In the genomic region with DNA sequence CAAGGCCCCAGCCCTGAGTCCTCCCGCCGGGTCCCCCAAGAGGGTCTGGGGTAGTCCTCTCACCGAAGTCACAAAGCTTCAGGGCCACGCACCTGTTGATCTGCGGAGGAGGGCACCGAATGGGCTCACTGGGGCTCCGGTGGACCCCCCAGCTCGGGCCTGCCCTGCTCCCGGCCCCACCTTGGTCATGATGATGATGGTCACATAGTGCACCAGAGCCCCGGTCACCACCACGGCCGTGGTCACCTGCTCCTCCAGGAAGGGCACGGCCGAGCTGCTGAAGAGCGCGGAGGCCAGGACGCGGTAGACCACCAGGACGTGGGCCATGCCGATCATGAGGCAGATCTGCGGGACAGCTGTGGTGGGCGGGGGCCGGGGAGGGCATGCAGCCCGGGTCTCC, we compare ENCODE assay signal across 25 cellular contexts. TPM values are rescaled to one million over a fixed set of nuclear protein-coding genes. Genes with fewer than 3 reads are reported as not detected.
"Had no signal": no experiment of that assay in that cellular context is flagged by ENCODE, and none has a peak within 500 bp of the region (broad histone marks: within the 10 kb centered on the region; RNA-seq: fewer than 3 reads in every experiment).

No MANE protein-coding gene starts in this region.

- H3K36me3 ChIP-seq: adrenal gland had no signal

- H3K4me3 Mint-ChIP-seq: activated B cell treated with CpG ODN at 0.5 μM for 24 hours; activated CD4-positive, alpha-beta memory T cell treated with anti-CD3 and anti-CD28 coated beads, Interleukin-2, amount 10 ng/mL, durations not matched to agents 7 days and 5 days; activated CD4-positive, alpha-beta T cell treated with anti-CD3 and anti-CD28 coated beads for 36 hours; activated naive CD4-positive, alpha-beta T cell treated with anti-CD3 and anti-CD28 coated beads, Interleukin-2, amount 10 ng/mL, durations not matched to agents 7 days and 5 days; activated naive CD8-positive, alpha-beta T cell treated with anti-CD3 and anti-CD28 coated beads, Interleukin-2, amount 10 ng/mL, durations not matched to agents 7 days and 5 days; activated T-helper 17 cell treated with anti-CD3 and anti-CD28 coated beads, Interleukin-2, amount 50 U/mL, for 72 hours had no signal

- H3K4me1 Mint-ChIP-seq: activated B cell treated with CpG ODN at 0.5 μM for 24 hours; activated CD4-positive, alpha-beta memory T cell treated with anti-CD3 and anti-CD28 coated beads, Interleukin-2, amount 10 ng/mL, durations not matched to agents 7 days and 5 days; activated CD4-positive, alpha-beta T cell treated with anti-CD3 and anti-CD28 coated beads for 36 hours; activated naive CD4-positive, alpha-beta T cell treated with anti-CD3 and anti-CD28 coated beads, Interleukin-2, amount 10 ng/mL, durations not matched to agents 7 days and 5 days had no signal

- H3K9me3 Mint-ChIP-seq: activated CD4-positive, alpha-beta memory T cell treated with anti-CD3 and anti-CD28 coated beads, Interleukin-2, amount 10 ng/mL, durations not matched to agents 7 days and 5 days; activated naive CD4-positive, alpha-beta T cell treated with anti-CD3 and anti-CD28 coated beads, Interleukin-2, amount 10 ng/mL, durations not matched to agents 7 days and 5 days; activated naive CD8-positive, alpha-beta T cell treated with anti-CD3 and anti-CD28 coated beads, Interleukin-2, amount 10 ng/mL, durations not matched to agents 7 days and 5 days; activated T-helper 17 cell treated with anti-CD3 and anti-CD28 coated beads, Interleukin-2, amount 50 U/mL, for 72 hours had no signal

- ATAC-seq: activated CD4-positive, alpha-beta T cell treated with anti-CD3 and anti-CD28 coated beads for 36 hours; activated T-helper 17 cell treated with anti-CD3 and anti-CD28 coated beads, Interleukin-2, amount 50 U/mL, for 72 hours; K562; PC-3 had no signal

- H3K4me3 ChIP-seq: adrenal gland, K562 had no signal

- H3K27me3 Mint-ChIP-seq: activated B cell treated with CpG ODN at 0.5 μM for 24 hours; activated CD4-positive, alpha-beta memory T cell treated with anti-CD3 and anti-CD28 coated beads, Interleukin-2, amount 10 ng/mL, durations not matched to agents 7 days and 5 days; activated CD4-positive, alpha-beta T cell treated with anti-CD3 and anti-CD28 coated beads for 36 hours; activated naive CD4-positive, alpha-beta T cell treated with anti-CD3 and anti-CD28 coated beads, Interleukin-2, amount 10 ng/mL, durations not matched to agents 7 days and 5 days; activated naive CD8-positive, alpha-beta T cell treated with anti-CD3 and anti-CD28 coated beads, Interleukin-2, amount 10 ng/mL, durations not matched to agents 7 days and 5 days; activated T-helper 17 cell treated with anti-CD3 and anti-CD28 coated beads, Interleukin-2, amount 50 U/mL, for 72 hours had no signal

- H3K4me1 ChIP-seq: adrenal gland had no signal

- H3K27ac ChIP-seq: adrenal gland had no signal

- H3K27ac Mint-ChIP-seq: activated B cell treated with CpG ODN at 0.5 μM for 24 hours; activated CD4-positive, alpha-beta memory T cell treated with anti-CD3 and anti-CD28 coated beads, Interleukin-2, amount 10 ng/mL, durations not matched to agents 7 days and 5 days; activated CD4-positive, alpha-beta T cell treated with anti-CD3 and anti-CD28 coated beads for 36 hours; activated naive CD4-positive, alpha-beta T cell treated with anti-CD3 and anti-CD28 coated beads, Interleukin-2, amount 10 ng/mL, durations not matched to agents 7 days and 5 days; activated naive CD8-positive, alpha-beta T cell treated with anti-CD3 and anti-CD28 coated beads, Interleukin-2, amount 10 ng/mL, durations not matched to agents 7 days and 5 days; activated T-helper 17 cell treated with anti-CD3 and anti-CD28 coated beads, Interleukin-2, amount 50 U/mL, for 72 hours had no signal

- H3K9me3 ChIP-seq: adrenal gland had no signal

- DNase-seq: activated B cell treated with CpG ODN at 0.5 μM for 24 hours; activated CD4-positive, alpha-beta memory T cell treated with anti-CD3 and anti-CD28 coated beads, Interleukin-2, amount 10 ng/mL, durations not matched to agents 7 days and 5 days; activated CD4-positive, alpha-beta T cell treated with anti-CD3 and anti-CD28 coated beads for 36 hours; activated CD4-positive, alpha-beta T cell treated with anti-CD3 and anti-CD28 coated beads, Interleukin-2, amount 50 U/mL, for 1 hour; activated gamma-delta T cell; activated naive CD4-positive, alpha-beta T cell treated with anti-CD3 and anti-CD28 coated beads, Interleukin-2, amount 10 ng/mL, durations not matched to agents 7 days and 5 days; activated naive CD8-positive, alpha-beta T cell treated with anti-CD3 and anti-CD28 coated beads, Interleukin-2, amount 10 ng/mL, durations not matched to agents 7 days and 5 days; activated T-cell treated with anti-CD3 and anti-CD28 coated beads for 4 hours; activated T-cell treated with anti-CD3 and anti-CD28 coated beads, Interleukin-2, amount 50 U/mL, for 48 hours; anterior cingulate cortex; Karpas-422; MM.1S; NCI-H1105; NCI-H1436; NCI-H1694 treated with DMSO at 0.1 percent for 48 hours; NCI-H2029 treated with DMSO at 0.1 percent for 48 hours; NCI-H345; NCI-H510A treated with DMSO at 0.1 percent for 48 hours; NCI-H69; PC-3; SIG-M5; T1000 had no signal

RNA-seq across cellular contexts. Expression of a gene that starts 34.3 kb away (rescaled TPM):
- total RNA-seq: activated CD4-positive, alpha-beta memory T cell treated with anti-CD3 and anti-CD28 coated beads, Interleukin-2, amount 10 ng/mL, durations not matched to agents 7 days and 5 days; activated T-helper 17 cell treated with anti-CD3 and anti-CD28 coated beads, Interleukin-2, amount 50 U/mL, for 72 hours had no signal

RNA-seq across cellular contexts. Expression of a gene that starts 59.0 kb away (rescaled TPM):
- total RNA-seq: activated B cell treated with CpG ODN at 0.5 μM for 24 hours had no signal
